Comparison of ENCODE assay signal across 21 cellular contexts in genomic region chr17:37708008-37708615, GRCh38. TPM values are rescaled to one million over a fixed set of nuclear protein-coding genes. Genes with fewer than 3 reads are reported as not detected.
DNase-seq lines count a peak whose midpoint lies in the region; TF ChIP-seq lines count a peak whose summit lies in the region.
"Had no signal": no experiment of that assay in that cellular context is flagged by ENCODE, and none has a peak within 500 bp of the region (broad histone marks: within the 10 kb centered on the region; RNA-seq: fewer than 3 reads in every experiment).

No MANE protein-coding gene starts in this region.

- intact Hi-C loops in Caco-2 (cut with micrococcal nuclease; ENCODE audit: unreplicated experiment) (loop anchor here (2.0 to 5.0 kb wide), 2 partner anchors 37 to 56 kb away; no protein-coding TSS in a partner anchor), PC-9 (cut with micrococcal nuclease; ENCODE audit: unreplicated experiment) (no loop called here)

- H3K4me3 Mint-ChIP-seq in Caco-2 (ENCODE audit: unreplicated experiment), result peak overlapping the region; percentile 62
- no peak overlapping the region for H3K4me3 Mint-ChIP-seq in nephron
- H3K4me3 Mint-ChIP-seq: activated naive CD8-positive, alpha-beta T cell treated with anti-CD3 and anti-CD28 coated beads, Interleukin-2, amount 10 ng/mL, durations not matched to agents 7 days and 5 days; CD4-positive, CD25-positive, alpha-beta regulatory T cell; dendritic cell treated with granulocyte-macrophage colony-stimulating factor and Interleukin-4, amounts not matched to agents 40 ng/mL and 50 ng/mL, for 4 days; nephron progenitor cell had no signal

- H3K4me1 Mint-ChIP-seq in Caco-2 (ENCODE audit: low read depth, unreplicated experiment) (peaks cover 52% of the 10 kb centered on the region), nephron (no peaks in the 10 kb centered on the region)
- H3K4me1 Mint-ChIP-seq: activated naive CD8-positive, alpha-beta T cell treated with anti-CD3 and anti-CD28 coated beads, Interleukin-2, amount 10 ng/mL, durations not matched to agents 7 days and 5 days; CD4-positive, CD25-positive, alpha-beta regulatory T cell had no signal

- H3K4me3 ChIP-seq in Caco-2 (ENCODE audit: low read depth, low read length), result peak overlapping the region; percentile 21
- H3K4me3 ChIP-seq in PC-9, result no peak overlapping the region
- H3K4me3 ChIP-seq in SJCRH30, result no peak overlapping the region
- H3K4me3 ChIP-seq: breast epithelium, left ventricle myocardium inferior, psoas muscle, thyroid gland had no signal

- H3K36me3 Mint-ChIP-seq in Caco-2 (ENCODE audit: insufficient read depth, unreplicated experiment) (peaks cover 85% of the 10 kb centered on the region), nephron (ENCODE audit: low read depth) (peaks cover 52% of the 10 kb centered on the region)
- H3K36me3 Mint-ChIP-seq: activated naive CD8-positive, alpha-beta T cell treated with anti-CD3 and anti-CD28 coated beads, Interleukin-2, amount 10 ng/mL, durations not matched to agents 7 days and 5 days; CD4-positive, CD25-positive, alpha-beta regulatory T cell had no signal

- H4K20me1 ChIP-seq in PC-9 (ENCODE audit: insufficient read depth), result no peaks in the 10 kb centered on the region

- H3K9me3 ChIP-seq in Caco-2, result no peaks in the 10 kb centered on the region
- H3K9me3 ChIP-seq in PC-9 (ENCODE audit: insufficient read depth, low read depth), result no peaks in the 10 kb centered on the region
- no peaks in the 10 kb centered on the region for H3K9me3 ChIP-seq in SJCRH30 (replicated peaks)
- H3K9me3 ChIP-seq: breast epithelium, left ventricle myocardium inferior, psoas muscle, thyroid gland had no signal

- no peaks in the 10 kb centered on the region for H3K27me3 ChIP-seq in Caco-2 (replicated peaks; ENCODE audit: control insufficient read depth, insufficient read depth, low read length)
- no peaks in the 10 kb centered on the region for H3K27me3 ChIP-seq in PC-9 (ENCODE audit: insufficient read depth, low read depth)
- no peaks in the 10 kb centered on the region for H3K27me3 ChIP-seq in SJCRH30
- H3K27me3 ChIP-seq: thyroid gland had no signal

- H3K9me3 Mint-ChIP-seq in Caco-2 (ENCODE audit: unreplicated experiment) (no peaks in the 10 kb centered on the region), nephron (no peaks in the 10 kb centered on the region)
- H3K9me3 Mint-ChIP-seq: activated naive CD8-positive, alpha-beta T cell treated with anti-CD3 and anti-CD28 coated beads, Interleukin-2, amount 10 ng/mL, durations not matched to agents 7 days and 5 days; dendritic cell treated with granulocyte-macrophage colony-stimulating factor and Interleukin-4, amounts not matched to agents 40 ng/mL and 50 ng/mL, for 4 days; nephron progenitor cell had no signal

- TF ChIP-seq CTCF in Caco-2 (IDR thresholded peaks at IDR 0.05; ENCODE audit: insufficient read depth in 1 of 2, low read depth in 1 of 2, low read length in 1 of 2, severe bottlenecking in 1 of 2, unreplicated experiment in 1 of 2) (no peak), PC-9 (conservative IDR thresholded peaks at IDR 0.05) (no peak), nephron (IDR thresholded peaks at IDR 0.05; ENCODE audit: unreplicated experiment in 3 of 3) (no peak)

- POLR2A ChIA-PET in Caco-2 (lab: Charles Lee), result interaction anchor here (0.6 to 2.4 kb wide), 8 partner anchors 9 to 1395 kb away, joined by 3 to 9 read pairs (median 5); partner anchors contain the start of gene HNF1B
- POLR2A ChIA-PET in PC-9 (lab: Charles Lee; ENCODE audit: unreplicated experiment), result no interaction called here

- H3K36me3 ChIP-seq in Caco-2 (ENCODE audit: control insufficient read depth, insufficient read depth, low read length), result peaks cover 1% of the 10 kb centered on the region; the same call in 1 of the 2 replicates
- H3K36me3 ChIP-seq in PC-9 (ENCODE audit: low read depth), result no peaks in the 10 kb centered on the region
- no peaks in the 10 kb centered on the region for H3K36me3 ChIP-seq in SJCRH30
- H3K36me3 ChIP-seq: breast epithelium, left ventricle myocardium inferior, thyroid gland had no signal

- no peaks in the 10 kb centered on the region for H3K27me3 Mint-ChIP-seq in Caco-2 (ENCODE audit: insufficient read depth, unreplicated experiment)
- peaks cover 11% of the 10 kb centered on the region for H3K27me3 Mint-ChIP-seq in nephron (ENCODE audit: low read depth)

- H3K27ac ChIP-seq in PC-9, result no peak overlapping the region
- H3K27ac ChIP-seq in SJCRH30, result no peak overlapping the region
- H3K27ac ChIP-seq: breast epithelium, left ventricle myocardium inferior, psoas muscle, thyroid gland had no signal

- DNase-seq in Caco-2 (peak; percentile 76 to 84), PC-9 (no peak), kidney tubule cell (ENCODE audit: low spot score) (peak; percentile 92), middle frontal gyrus (ENCODE audit: extremely low spot score, low spot score) (no peak), SJCRH30 (no peak), COLO668 (lab: John Stamatoyannopoulos, UW; ENCODE audit: unreplicated experiment) (no peak), T-helper 2 cell (no peak)
- DNase-seq: activated CD8-positive, alpha-beta memory T cell treated with anti-CD3 and anti-CD28 coated beads for 24 hours; activated naive CD8-positive, alpha-beta T cell treated with anti-CD3 and anti-CD28 coated beads, Interleukin-2, amount 10 ng/mL, durations not matched to agents 7 days and 5 days; CD4-positive, CD25-positive, alpha-beta regulatory T cell; left ventricle myocardium inferior; NCI-H146; NCI-H748 treated with DMSO at 0.1 percent for 48 hours; nephron progenitor cell; psoas muscle; thyroid gland had no signal

- H3K4me1 ChIP-seq in Caco-2 (peaks cover 42% of the 10 kb centered on the region), PC-9 (replicated peaks; ENCODE audit: insufficient read depth) (peaks cover 8% of the 10 kb centered on the region; the same call in 1 of the 2 replicates), SJCRH30 (no peaks in the 10 kb centered on the region)
- H3K4me1 ChIP-seq: breast epithelium, left ventricle myocardium inferior, psoas muscle had no signal

- CTCF ChIA-PET in Caco-2 (lab: Charles Lee) (interaction anchor here (0.8 to 2.1 kb wide), 5 partner anchors 10 to 108 kb away, joined by 3 to 8 read pairs (median 3); no protein-coding TSS in a partner anchor), PC-9 (lab: Charles Lee) (interaction anchor here (0.7 kb wide), 1 partner anchor 16 kb away, joined by 3 read pairs; no protein-coding TSS in a partner anchor)

- no peak overlapping the region for H3K4me2 ChIP-seq in PC-9

- no peaks in the 10 kb centered on the region for H3F3A ChIP-seq in PC-9 (ENCODE audit: insufficient read depth, low read depth)

- no TSS peak for BruUV-seq in Caco-2 (replicated peaks; lab: Mats Ljungman, UMichigan)
- BruUV-seq in PC-9 (replicated peaks; lab: Mats Ljungman, UMichigan), result no TSS peak

- H2AFZ ChIP-seq in PC-9, result 0 out of 2 replicates have a peak overlapping the region, but pooled peaks have one; percentile 33

- no peaks in the 10 kb centered on the region for H3K9me2 ChIP-seq in PC-9 (ENCODE audit: insufficient read depth)

- H3K27ac Mint-ChIP-seq in Caco-2 (ENCODE audit: unreplicated experiment), result peak overlapping the region; percentile 98
- peak overlapping the region; percentile 15 to 86 (median 41) for H3K27ac Mint-ChIP-seq in nephron
- H3K27ac Mint-ChIP-seq: activated naive CD8-positive, alpha-beta T cell treated with anti-CD3 and anti-CD28 coated beads, Interleukin-2, amount 10 ng/mL, durations not matched to agents 7 days and 5 days; CD4-positive, CD25-positive, alpha-beta regulatory T cell; dendritic cell treated with granulocyte-macrophage colony-stimulating factor and Interleukin-4, amounts not matched to agents 40 ng/mL and 50 ng/mL, for 4 days; nephron progenitor cell had no signal

- H3K79me2 ChIP-seq in PC-9 (ENCODE audit: low read depth), result no peaks in the 10 kb centered on the region

RNA-seq across cellular contexts. Expression of gene HNF1B, which starts 36.7 kb away (rescaled TPM):
- total RNA-seq in Caco-2 (2022) (36.9 TPM in 2 replicates), PC-9 (2021) (not detected in 2 replicates)
- total RNA-seq in SJCRH30 (2014; rRNA removed; shearing (Covaris generic)), result not detected in 2 replicates
- total RNA-seq: CD4-positive, CD25-positive, alpha-beta regulatory T cell; frontal cortex; HT1080; left ventricle myocardium inferior; psoas muscle; thyroid gland had no signal

Comparison
In these comparisons a context has a peak if more than half of its experiments do, and no peak if none do; other contexts are left out.
1. DNase-seq: peak in Caco-2 (2 of 2) and kidney tubule cell (single experiment); none in PC-9 (0 of 2), middle frontal gyrus (single experiment), SJCRH30 (0 of 2), COLO668 (single experiment) and T-helper 2 cell (0 of 5).
2. RNA of gene HNF1B, which starts 36.7 kb away (total RNA-seq): 36.9 TPM in Caco-2; not detected in PC-9 and not detected in SJCRH30; every median in the first group is over 10 times any median in the second.